In the genomic region with DNA sequence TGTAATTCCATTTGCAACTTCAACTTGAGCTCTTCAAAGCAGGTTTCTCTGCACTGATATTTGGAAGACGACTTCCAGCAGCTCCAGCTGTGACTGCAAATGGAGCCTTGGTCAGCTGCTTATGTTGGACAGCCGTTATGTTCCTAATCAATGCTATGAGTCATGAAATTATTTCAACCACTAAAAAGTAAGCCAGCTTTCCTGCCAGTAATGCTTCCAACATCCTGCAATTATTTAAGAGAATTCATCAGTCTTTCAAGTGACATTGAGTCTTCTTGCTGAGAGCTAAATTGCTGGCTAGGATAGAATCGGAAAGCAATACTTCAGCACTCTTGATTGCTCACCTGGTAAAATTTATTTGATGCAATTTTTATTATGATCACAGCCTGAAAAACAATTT, we compare ENCODE assay signal across 15 cellular contexts.
"Had no signal": no experiment of that assay in that cellular context is flagged by ENCODE, and none has a peak within 500 bp of the region (broad histone marks: within the 10 kb centered on the region; RNA-seq: fewer than 3 reads in every experiment).

No MANE protein-coding gene starts in this region.

- H3K36me3 Mint-ChIP-seq: brain had no signal

- H3K4me3 Mint-ChIP-seq: brain; endodermal cell; nephron; stimulated activated naive CD8-positive, alpha-beta T cell treated with anti-CD3 and anti-CD28 coated beads, Interleukin-15, amount 100 ng/mL, for 72 hours had no signal

- H3K4me1 ChIP-seq: gastrocnemius medialis, heart right ventricle, uterus had no signal

- H3K36me3 ChIP-seq: gastrocnemius medialis, heart right ventricle, ovary, thoracic aorta, uterus had no signal

- H3K9me3 ChIP-seq: gastrocnemius medialis, heart right ventricle, ovary, thoracic aorta, uterus had no signal

- H3K27ac Mint-ChIP-seq: brain; endodermal cell; nephron; stimulated activated naive CD8-positive, alpha-beta T cell treated with anti-CD3 and anti-CD28 coated beads, Interleukin-15, amount 100 ng/mL, for 72 hours had no signal

- H3K4me1 Mint-ChIP-seq: brain; endodermal cell; nephron; stimulated activated naive CD8-positive, alpha-beta T cell treated with anti-CD3 and anti-CD28 coated beads, Interleukin-15, amount 100 ng/mL, for 72 hours had no signal

- H3K27me3 ChIP-seq: gastrocnemius medialis, heart right ventricle, ovary, uterus had no signal

- H3K4me3 ChIP-seq: gastrocnemius medialis, heart right ventricle, ovary, thoracic aorta, uterus had no signal

- H3K27me3 Mint-ChIP-seq: brain; stimulated activated naive CD8-positive, alpha-beta T cell treated with anti-CD3 and anti-CD28 coated beads, Interleukin-15, amount 100 ng/mL, for 72 hours had no signal

- H3K27ac ChIP-seq: gastrocnemius medialis, heart right ventricle, ovary, thoracic aorta, uterus had no signal

- DNase-seq: activated CD4-positive, CD25-positive, alpha-beta regulatory T cell; activated naive CD4-positive, alpha-beta T cell treated with anti-CD3 and anti-CD28 coated beads, Interleukin-2, amount 50 U/mL, for 16 hours; endodermal cell; gastrocnemius medialis; heart right ventricle; islet precursor cell; ovary; stimulated activated CD4-positive, alpha-beta T cell treated with anti-CD3 and anti-CD28 coated beads, Interleukin-15, amount 100 ng/mL, for 24 hours; stimulated activated CD4-positive, alpha-beta T cell treated with anti-CD3 and anti-CD28 coated beads, Interleukin-4, amount 100 ng/mL, for 24 hours; stimulated activated naive CD8-positive, alpha-beta T cell treated with anti-CD3 and anti-CD28 coated beads, Interleukin-15, amount 100 ng/mL, for 72 hours; T-helper 2 cell; uterus had no signal

- H3K9me3 Mint-ChIP-seq: brain, endodermal cell, nephron had no signal
